Comparison of ENCODE assay signal across 8 cellular contexts in genomic region chr2:195656859-195657633, GRCh38. TPM values are rescaled to one million over a fixed set of nuclear protein-coding genes. Genes with fewer than 3 reads are reported as not detected.
DNase-seq lines count a peak whose midpoint lies in the region; ATAC-seq, FAIRE-seq and TF ChIP-seq lines count a peak whose summit lies in the region.

A gene with protein sequence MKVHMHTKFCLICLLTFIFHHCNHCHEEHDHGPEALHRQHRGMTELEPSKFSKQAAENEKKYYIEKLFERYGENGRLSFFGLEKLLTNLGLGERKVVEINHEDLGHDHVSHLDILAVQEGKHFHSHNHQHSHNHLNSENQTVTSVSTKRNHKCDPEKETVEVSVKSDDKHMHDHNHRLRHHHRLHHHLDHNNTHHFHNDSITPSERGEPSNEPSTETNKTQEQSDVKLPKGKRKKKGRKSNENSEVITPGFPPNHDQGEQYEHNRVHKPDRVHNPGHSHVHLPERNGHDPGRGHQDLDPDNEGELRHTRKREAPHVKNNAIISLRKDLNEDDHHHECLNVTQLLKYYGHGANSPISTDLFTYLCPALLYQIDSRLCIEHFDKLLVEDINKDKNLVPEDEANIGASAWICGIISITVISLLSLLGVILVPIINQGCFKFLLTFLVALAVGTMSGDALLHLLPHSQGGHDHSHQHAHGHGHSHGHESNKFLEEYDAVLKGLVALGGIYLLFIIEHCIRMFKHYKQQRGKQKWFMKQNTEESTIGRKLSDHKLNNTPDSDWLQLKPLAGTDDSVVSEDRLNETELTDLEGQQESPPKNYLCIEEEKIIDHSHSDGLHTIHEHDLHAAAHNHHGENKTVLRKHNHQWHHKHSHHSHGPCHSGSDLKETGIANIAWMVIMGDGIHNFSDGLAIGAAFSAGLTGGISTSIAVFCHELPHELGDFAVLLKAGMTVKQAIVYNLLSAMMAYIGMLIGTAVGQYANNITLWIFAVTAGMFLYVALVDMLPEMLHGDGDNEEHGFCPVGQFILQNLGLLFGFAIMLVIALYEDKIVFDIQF (plus strand): TSS chr2:195657226. CDS start chr2:195680043, 22,817 bp downstream.

- peak; percentile 96 for DNase-seq in AG10803 (ENCODE audit: low read depth)
- DNase-seq in NCI-H460 (ENCODE audit: extremely low read depth, low read depth) = peak; percentile 97
- DNase-seq in activated CD4-positive, CD25-positive, alpha-beta regulatory T cell treated with anti-CD3 and anti-CD28 coated beads, Interleukin-2, amount 50 U/mL, for 72 hours = peak; percentile 98
- peak; percentile 91 to 97 for DNase-seq in cerebellar nuclear complex (lab: John Stamatoyannopoulos, UW)
- DNase-seq in stimulated activated CD4-positive, alpha-beta T cell treated with anti-CD3 and anti-CD28 coated beads, Interleukin-12 subunit alpha, Interleukin-12 subunit beta, amount 100 ng/mL, for 4 hours = peak; percentile 98

- H3K4me3 ChIP-seq in AG10803 (ENCODE audit: low read length) = peak within 1 kb of the TSS; percentile 79

- peak; percentile 58 for ATAC-seq in GM19043 (IDR thresholded peaks at IDR 0.05; ENCODE audit: low read depth, unreplicated experiment)
- peak; percentile 74 for ATAC-seq in HG03378 (IDR thresholded peaks at IDR 0.05; ENCODE audit: unreplicated experiment)

- FAIRE-seq in islet of Langerhans (lab: Jason Lieb, UNC) = peak; percentile 99

- TF ChIP-seq CTCF in AG10803 (conservative IDR thresholded peaks at IDR 0.05; ENCODE audit: low read length) = peak; percentile 20; the same call in 1 of the 2 replicates

RNA-seq across cellular contexts. Expression of the gene that starts here (rescaled TPM):
- total RNA-seq in NCI-H460 (2014; rRNA removed; shearing (Covaris generic)) = 42.3 and 45.4 TPM in 2 replicates
- polyA plus RNA-seq in NCI-H460 (2014; cell fraction: nucleus; rRNA removed) = 53.2 and 70.5 TPM in 2 replicates

Comparison
In these comparisons a context has a peak if more than half of its experiments do, and no peak if none do; other contexts are left out.
1. Peak in every context shown above with its lines: DNase-seq, ATAC-seq and H3K4me3 ChIP-seq.